8 cellular contexts compared by ENCODE assay signal in the genomic region with DNA sequence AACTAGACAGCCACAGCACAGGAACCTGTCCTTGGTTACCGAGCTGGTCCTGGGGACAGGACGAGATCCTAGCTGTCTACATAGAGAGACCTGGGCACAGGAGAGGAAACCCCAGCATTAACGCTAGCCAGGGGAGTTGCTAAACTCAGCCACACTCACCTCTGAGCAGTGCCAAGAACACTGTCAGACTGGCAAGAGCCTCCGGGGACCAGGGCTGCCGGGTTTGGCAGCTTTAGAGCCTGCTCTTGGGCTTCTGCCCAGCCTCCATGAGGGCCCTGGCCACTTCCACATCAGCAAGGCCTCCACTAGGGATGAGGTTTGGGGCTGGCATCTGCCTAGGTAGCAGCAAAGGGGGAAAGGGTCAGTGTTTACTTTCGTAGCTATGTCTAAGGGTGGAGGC. TPM values are rescaled to one million over a fixed set of nuclear protein-coding genes. Genes with fewer than 3 reads are reported as not detected.
A peak's percentile ranks its signal among the peaks of the same experiment; 100 is the strongest.
DNase-seq lines count a peak whose midpoint lies in the region; ATAC-seq, FAIRE-seq and TF ChIP-seq lines count a peak whose summit lies in the region.

No MANE protein-coding gene starts in this region.

- no peak for TF ChIP-seq EP300 in sigmoid colon (IDR thresholded peaks at IDR 0.05)

- H3K4me3 ChIP-seq in sigmoid colon = peak overlapping the region in 3 of 4 donors; percentile 38 to 50 (median 42)

- H3K36me3 Mint-ChIP-seq in activated CD8-positive, alpha-beta T cell treated with anti-CD3 and anti-CD28 coated beads for 36 hours (ENCODE audit: low read depth) = peaks cover 26% of the 10 kb centered on the region

- no peaks in the 10 kb centered on the region for H3K27me3 ChIP-seq in sigmoid colon

- intact Hi-C loops in activated CD8-positive, alpha-beta T cell treated with anti-CD3 and anti-CD28 coated beads for 36 hours (cut with micrococcal nuclease) = loop anchor here (2.0 to 5.0 kb wide), 2 partner anchors 13 to 112 kb away; a partner anchor contains a TSS
- intact Hi-C loops in sigmoid colon (cut with DNase I) = loop anchor here (2.0 kb wide), 1 partner anchor 13 kb away; no protein-coding TSS in a partner anchor

- DNase-seq in GOT3 (lab: John Stamatoyannopoulos, UW) = peak; percentile 23
- no peak for DNase-seq in activated CD8-positive, alpha-beta T cell treated with anti-CD3 and anti-CD28 coated beads for 36 hours
- peak; percentile 67 for DNase-seq in globus pallidus (ENCODE audit: low spot score)
- peak; percentile 93 for DNase-seq in sigmoid colon
- no peak for DNase-seq in NCI-H187 (lab: John Stamatoyannopoulos, UW)
- DNase-seq in NCI-H2227 (lab: John Stamatoyannopoulos, UW; ENCODE audit: unreplicated experiment) = no peak
- no peak for DNase-seq in iPS-NIHi11 (ENCODE audit: low spot score)
- DNase-seq in GM12892 (ENCODE audit: insufficient read length) = no peak

- TF ChIP-seq POLR2A in sigmoid colon (IDR thresholded peaks at IDR 0.05) = no peak
- TF ChIP-seq POLR2A in GM12892 (IDR thresholded peaks at IDR 0.05; ENCODE audit: low read depth, low read length) = no peak

- H3K36me3 ChIP-seq in sigmoid colon = peaks cover under 1 to 15% (median 7%) of the 10 kb centered on the region in 4 donors

- FAIRE-seq in GM12892 (lab: Jason Lieb, UNC) = no peak

- TF ChIP-seq CTCF in activated CD8-positive, alpha-beta T cell treated with anti-CD3 and anti-CD28 coated beads for 36 hours (IDR thresholded peaks at IDR 0.05) = no peak
- TF ChIP-seq CTCF in sigmoid colon (IDR thresholded peaks at IDR 0.05) = no peak

- H3K9me3 Mint-ChIP-seq in activated CD8-positive, alpha-beta T cell treated with anti-CD3 and anti-CD28 coated beads for 36 hours = no peaks in the 10 kb centered on the region

- ATAC-seq in activated CD8-positive, alpha-beta T cell treated with anti-CD3 and anti-CD28 coated beads for 36 hours = no peak

- H3K4me3 Mint-ChIP-seq in activated CD8-positive, alpha-beta T cell treated with anti-CD3 and anti-CD28 coated beads for 36 hours = peak overlapping the region; percentile 83

- CTCF ChIA-PET in activated CD8-positive, alpha-beta T cell treated with anti-CD3 and anti-CD28 coated beads for 36 hours (lab: Charles Lee) = interaction anchor here (0.6 to 8.6 kb wide), 5 partner anchors 12 to 181 kb away, joined by 3 to 161 read pairs (median 4); a partner anchor contains a TSS

- POLR2A ChIA-PET in activated CD8-positive, alpha-beta T cell treated with anti-CD3 and anti-CD28 coated beads for 36 hours (lab: Charles Lee) = interaction anchor here (0.7 to 6.2 kb wide), 4 partner anchors 12 to 374 kb away, joined by 3 to 97 read pairs (median 4); a partner anchor contains a TSS

- H3K27ac Mint-ChIP-seq in activated CD8-positive, alpha-beta T cell treated with anti-CD3 and anti-CD28 coated beads for 36 hours = peak overlapping the region; percentile 95

- peaks cover 0 to 97% (median 95%) of the 10 kb centered on the region in 4 donors for H3K4me1 ChIP-seq in sigmoid colon

- WGBS in sigmoid colon, 2 donors = 42 to 53% methylated on average over 6 of the region's 6 CpGs

- peaks cover 69% of the 10 kb centered on the region for H3K4me1 Mint-ChIP-seq in activated CD8-positive, alpha-beta T cell treated with anti-CD3 and anti-CD28 coated beads for 36 hours (ENCODE audit: low read depth)

- no peaks in the 10 kb centered on the region for H3K9me3 ChIP-seq in sigmoid colon

- H3K27me3 Mint-ChIP-seq in activated CD8-positive, alpha-beta T cell treated with anti-CD3 and anti-CD28 coated beads for 36 hours = no peaks in the 10 kb centered on the region

- H3K27ac ChIP-seq in sigmoid colon = peak overlapping the region; percentile 91 to 99 (median 96)

RNA-seq across cellular contexts. Expression of a gene that starts 6.7 kb away (rescaled TPM):
- total RNA-seq in activated CD8-positive, alpha-beta T cell treated with anti-CD3 and anti-CD28 coated beads for 36 hours = 10 to 100 TPM; 53.5 to 57.9 TPM
- total RNA-seq in sigmoid colon = 100 to 1,000 TPM; 116 to 157 (median 146) TPM
- polyA plus RNA-seq in sigmoid colon = 100 to 1,000 TPM in 2 of 3 donors, 10 to 100 TPM in 1; 90.2 to 204 (median 109) TPM
- polyA plus RNA-seq in GM12892 (2012; ENCODE audit: missing spikeins) = 18.7 TPM

RNA-seq across cellular contexts. Expression of a gene that starts 15.3 kb away (rescaled TPM):
- total RNA-seq in activated CD8-positive, alpha-beta T cell treated with anti-CD3 and anti-CD28 coated beads for 36 hours = 10 to 100 TPM; 19.8 to 24.4 TPM
- 10 to 100 TPM; 46.8 to 95.1 (median 69.1) TPM for total RNA-seq in sigmoid colon
- 100 to 1,000 TPM; 112 to 199 (median 190) TPM for polyA plus RNA-seq in sigmoid colon
- polyA plus RNA-seq in GM12892 (2012; ENCODE audit: missing spikeins) = 41.8 TPM

RNA-seq across cellular contexts. Expression of a gene that starts 15.7 kb away (rescaled TPM):
- total RNA-seq in activated CD8-positive, alpha-beta T cell treated with anti-CD3 and anti-CD28 coated beads for 36 hours = 10 to 100 TPM; 75.8 to 82.8 TPM
- total RNA-seq in sigmoid colon = 100 to 1,000 TPM in 1 of 4 donors, 10 to 100 TPM in 3; 85.7 to 103 (median 90.0) TPM
- polyA plus RNA-seq in sigmoid colon = 100 to 1,000 TPM; 108 to 141 (median 138) TPM
- 57.6 TPM for polyA plus RNA-seq in GM12892 (2012; ENCODE audit: missing spikeins)

RNA-seq across cellular contexts. Expression of a gene that starts 24.8 kb away (rescaled TPM):
- under 1 TPM; 0.16 to 0.45 TPM for total RNA-seq in activated CD8-positive, alpha-beta T cell treated with anti-CD3 and anti-CD28 coated beads for 36 hours
- total RNA-seq in sigmoid colon = 1 to 10 TPM; 3.1 to 7.1 (median 5.4) TPM
- 1 to 10 TPM in 2 of 3 donors, under 1 TPM in 1; 0.60 to 2.5 (median 1.4) TPM for polyA plus RNA-seq in sigmoid colon
- polyA plus RNA-seq in GM12892 (2012; ENCODE audit: missing spikeins) = 0.21 TPM

Comparison
In these comparisons a context has a peak if more than half of its experiments do, and no peak if none do; other contexts are left out.
1. DNase-seq: peak in GOT3 (single experiment), globus pallidus (single experiment) and sigmoid colon (single experiment); none in activated CD8-positive, alpha-beta T cell treated with anti-CD3 and anti-CD28 coated beads for 36 hours (single experiment), NCI-H187 (0 of 2), NCI-H2227 (single experiment), iPS-NIHi11 (single experiment) and GM12892 (single experiment).